Comparison of ENCODE assay signal across 15 cellular contexts in the genomic region with DNA sequence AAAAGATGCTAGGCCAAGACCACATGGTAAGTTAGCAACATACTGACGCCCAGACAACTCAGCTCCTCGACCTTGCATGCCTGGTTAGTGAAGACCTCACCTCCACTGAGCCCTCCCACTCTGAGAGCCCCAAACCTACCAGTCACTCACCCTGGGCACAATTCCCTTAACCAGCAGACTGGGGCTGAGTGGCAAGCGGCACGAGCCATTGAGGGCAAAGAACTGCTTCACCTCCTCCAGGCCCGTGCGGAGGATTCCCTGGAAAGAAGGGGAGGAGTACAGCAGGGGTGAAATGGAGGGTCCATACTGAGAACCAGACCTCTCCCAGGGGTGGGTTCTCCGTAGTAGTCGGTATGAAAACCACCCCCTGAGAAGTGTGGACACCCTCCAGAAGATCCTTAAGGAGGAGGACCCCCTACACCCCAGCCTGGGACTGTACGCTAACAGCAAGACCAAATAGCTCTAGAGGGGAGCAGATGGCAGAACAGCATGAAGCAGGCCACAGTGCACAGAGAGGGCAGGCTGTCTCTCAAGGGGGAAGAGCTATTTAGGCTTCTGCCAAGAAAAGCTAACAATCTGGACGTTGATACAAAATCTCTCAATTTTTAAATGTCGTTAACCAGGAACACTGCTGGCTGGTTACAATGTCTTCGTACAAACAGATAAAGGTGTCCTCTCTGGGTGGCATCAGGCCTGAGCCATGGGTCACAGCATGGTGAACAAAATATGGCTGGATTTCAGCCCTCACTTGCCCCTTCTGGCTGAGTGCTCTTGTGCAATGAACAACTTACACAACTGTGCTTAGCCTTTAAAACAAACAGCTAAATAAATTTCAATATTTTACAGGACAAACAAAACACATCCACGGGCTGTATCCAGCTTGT. TPM values are rescaled to one million over a fixed set of nuclear protein-coding genes. Genes with fewer than 3 reads are reported as not detected.
A peak's percentile ranks its signal among the peaks of the same experiment; 100 is the strongest.
DNase-seq lines count a peak whose midpoint lies in the region; ATAC-seq and TF ChIP-seq lines count a peak whose summit lies in the region.
"Had no signal": no experiment of that assay in that cellular context is flagged by ENCODE, and none has a peak within 500 bp of the region (broad histone marks: within the 10 kb centered on the region; RNA-seq: fewer than 3 reads in every experiment).

No MANE protein-coding gene starts in this region.

- peaks cover 8 to 43% of the 10 kb centered on the region in 2 donors for H3K36me3 ChIP-seq in ascending aorta
- H3K36me3 ChIP-seq in hepatocyte (replicated peaks; ENCODE audit: insufficient read depth, low read depth), result no peaks in the 10 kb centered on the region

- no peaks in the 10 kb centered on the region for H4K20me1 ChIP-seq in hepatocyte (ENCODE audit: insufficient read depth, poor library complexity, severe bottlenecking)

- H3K4me3 ChIP-seq in ascending aorta, result peak overlapping the region in 1 of 2 donors; percentile 2
- no peak overlapping the region for H3K4me3 ChIP-seq in hepatocyte

- no peak overlapping the region for H3K4me2 ChIP-seq in hepatocyte

- 93% methylated on average over 13 of the region's 13 CpGs for WGBS in hepatocyte (ENCODE audit: low lambda C conversion rate, missing lambda C conversion rate)

- no peaks in the 10 kb centered on the region for H3K9me3 ChIP-seq in ascending aorta
- no peaks in the 10 kb centered on the region for H3K9me3 ChIP-seq in hepatocyte (ENCODE audit: low read depth)

- no peaks in the 10 kb centered on the region for H3K9me3 Mint-ChIP-seq in stimulated activated effector memory CD8-positive, alpha-beta T cell treated with anti-CD3 and anti-CD28 coated beads, Interleukin-12 subunit alpha, Interleukin-12 subunit beta, amount 100 ng/mL, for 72 hours
- H3K9me3 Mint-ChIP-seq in activated naive CD8-positive, alpha-beta T cell treated with anti-CD3 and anti-CD28 coated beads for 36 hours, result no peaks in the 10 kb centered on the region
- H3K9me3 Mint-ChIP-seq: CD4-positive, CD25-positive, alpha-beta regulatory T cell had no signal

- H3K27ac ChIP-seq in ascending aorta (peak overlapping the region; percentile 84 to 94), hepatocyte (peak overlapping the region; percentile 63)

- H3K27ac Mint-ChIP-seq in stimulated activated effector memory CD8-positive, alpha-beta T cell treated with anti-CD3 and anti-CD28 coated beads, Interleukin-12 subunit alpha, Interleukin-12 subunit beta, amount 100 ng/mL, for 72 hours, result peak overlapping the region; percentile 86
- no peak overlapping the region for H3K27ac Mint-ChIP-seq in activated naive CD8-positive, alpha-beta T cell treated with anti-CD3 and anti-CD28 coated beads for 36 hours
- H3K27ac Mint-ChIP-seq: CD4-positive, CD25-positive, alpha-beta regulatory T cell had no signal

- TF ChIP-seq CTCF in ascending aorta (IDR thresholded peaks at IDR 0.05) (no peak), hepatocyte (IDR thresholded peaks at IDR 0.05; ENCODE audit: poor library complexity) (no peak)

- H3K4me1 ChIP-seq in ascending aorta, result peaks cover 21 to 58% of the 10 kb centered on the region in 2 donors
- no peaks in the 10 kb centered on the region for H3K4me1 ChIP-seq in hepatocyte (ENCODE audit: insufficient read depth)

- DNase-seq in NCI-H1694 treated with DMSO at 0.1 percent for 48 hours (lab: John Stamatoyannopoulos, UW) (peak; percentile 81), ascending aorta (ENCODE audit: low spot score in 2 of 2) (no peak), hepatocyte (ENCODE audit: low spot score) (no peak), NCI-H2227 treated with DMSO at 0.1 percent for 48 hours (lab: John Stamatoyannopoulos, UW) (no peak), HuH-7 (ENCODE audit: low spot score) (no peak)
- DNase-seq in stimulated activated effector memory CD8-positive, alpha-beta T cell treated with anti-CD3 and anti-CD28 coated beads, Interleukin-12 subunit alpha, Interleukin-12 subunit beta, amount 100 ng/mL, for 72 hours (ENCODE audit: low spot score in 2 of 2), result no peak
- DNase-seq in activated naive CD8-positive, alpha-beta T cell treated with anti-CD3 and anti-CD28 coated beads for 36 hours, result no peak
- DNase-seq: activated CD4-positive, alpha-beta T cell treated with anti-CD3 and anti-CD28 coated beads, Interleukin-2, amount 50 U/mL, for 1 hour; CD4-positive, CD25-positive, alpha-beta regulatory T cell; effector CD4-positive, alpha-beta T cell; NCI-H1048; NCI-H748 treated with DMSO at 0.1 percent for 48 hours; SW 1271 had no signal

- no peak for ATAC-seq in stimulated activated effector memory CD8-positive, alpha-beta T cell treated with anti-CD3 and anti-CD28 coated beads, Interleukin-12 subunit alpha, Interleukin-12 subunit beta, amount 100 ng/mL, for 72 hours
- ATAC-seq in HG02981 (IDR thresholded peaks at IDR 0.05; ENCODE audit: unreplicated experiment), result no peak

- H3K9me2 ChIP-seq in hepatocyte (replicated peaks; ENCODE audit: insufficient read depth), result no peaks in the 10 kb centered on the region

- H2AFZ ChIP-seq in hepatocyte, result no peak overlapping the region

- H3K4me3 Mint-ChIP-seq in stimulated activated effector memory CD8-positive, alpha-beta T cell treated with anti-CD3 and anti-CD28 coated beads, Interleukin-12 subunit alpha, Interleukin-12 subunit beta, amount 100 ng/mL, for 72 hours, result no peak overlapping the region
- no peak overlapping the region for H3K4me3 Mint-ChIP-seq in activated naive CD8-positive, alpha-beta T cell treated with anti-CD3 and anti-CD28 coated beads for 36 hours
- H3K4me3 Mint-ChIP-seq: activated naive CD8-positive, alpha-beta T cell; CD4-positive, CD25-positive, alpha-beta regulatory T cell had no signal

- peaks cover 59% of the 10 kb centered on the region for H3K4me1 Mint-ChIP-seq in stimulated activated effector memory CD8-positive, alpha-beta T cell treated with anti-CD3 and anti-CD28 coated beads, Interleukin-12 subunit alpha, Interleukin-12 subunit beta, amount 100 ng/mL, for 72 hours
- H3K4me1 Mint-ChIP-seq in activated naive CD8-positive, alpha-beta T cell treated with anti-CD3 and anti-CD28 coated beads for 36 hours, result peaks cover 7% of the 10 kb centered on the region

- intact Hi-C loops in ascending aorta (cut with DNase I), result no loop called here

- H3K79me2 ChIP-seq in hepatocyte, result no peaks in the 10 kb centered on the region

- no peaks in the 10 kb centered on the region for H3K27me3 Mint-ChIP-seq in activated naive CD8-positive, alpha-beta T cell treated with anti-CD3 and anti-CD28 coated beads for 36 hours
- H3K27me3 Mint-ChIP-seq: activated naive CD8-positive, alpha-beta T cell; CD4-positive, CD25-positive, alpha-beta regulatory T cell had no signal

- peaks cover 99% of the 10 kb centered on the region for H3K36me3 Mint-ChIP-seq in stimulated activated effector memory CD8-positive, alpha-beta T cell treated with anti-CD3 and anti-CD28 coated beads, Interleukin-12 subunit alpha, Interleukin-12 subunit beta, amount 100 ng/mL, for 72 hours
- peaks cover 13% of the 10 kb centered on the region for H3K36me3 Mint-ChIP-seq in activated naive CD8-positive, alpha-beta T cell treated with anti-CD3 and anti-CD28 coated beads for 36 hours

- H3K27me3 ChIP-seq in ascending aorta (no peaks in the 10 kb centered on the region), hepatocyte (no peaks in the 10 kb centered on the region)

RNA-seq across cellular contexts. Expression of gene PPP1R15B, which starts 31.0 kb away (rescaled TPM):
- total RNA-seq in ascending aorta, result 36.1 TPM
- 66.9 and 77.0 TPM in 2 replicates for total RNA-seq in hepatocyte
- 31.2 and 34.0 TPM in 2 replicates for polyA plus RNA-seq in hepatocyte
- total RNA-seq in activated naive CD8-positive, alpha-beta T cell treated with anti-CD3 and anti-CD28 coated beads for 36 hours, result 10 to 100 TPM; 78.6 to 79.9 TPM

RNA-seq across cellular contexts. Expression of gene PIK3C2B, which starts 52.0 kb away (rescaled TPM):
- 129 TPM for total RNA-seq in ascending aorta
- 19.7 and 26.0 TPM in 2 replicates for total RNA-seq in hepatocyte
- polyA plus RNA-seq in hepatocyte, result 15.5 and 18.8 TPM in 2 replicates
- total RNA-seq in activated naive CD8-positive, alpha-beta T cell treated with anti-CD3 and anti-CD28 coated beads for 36 hours, result 10 to 100 TPM; 21.3 to 21.5 TPM
